In the genomic region with DNA sequence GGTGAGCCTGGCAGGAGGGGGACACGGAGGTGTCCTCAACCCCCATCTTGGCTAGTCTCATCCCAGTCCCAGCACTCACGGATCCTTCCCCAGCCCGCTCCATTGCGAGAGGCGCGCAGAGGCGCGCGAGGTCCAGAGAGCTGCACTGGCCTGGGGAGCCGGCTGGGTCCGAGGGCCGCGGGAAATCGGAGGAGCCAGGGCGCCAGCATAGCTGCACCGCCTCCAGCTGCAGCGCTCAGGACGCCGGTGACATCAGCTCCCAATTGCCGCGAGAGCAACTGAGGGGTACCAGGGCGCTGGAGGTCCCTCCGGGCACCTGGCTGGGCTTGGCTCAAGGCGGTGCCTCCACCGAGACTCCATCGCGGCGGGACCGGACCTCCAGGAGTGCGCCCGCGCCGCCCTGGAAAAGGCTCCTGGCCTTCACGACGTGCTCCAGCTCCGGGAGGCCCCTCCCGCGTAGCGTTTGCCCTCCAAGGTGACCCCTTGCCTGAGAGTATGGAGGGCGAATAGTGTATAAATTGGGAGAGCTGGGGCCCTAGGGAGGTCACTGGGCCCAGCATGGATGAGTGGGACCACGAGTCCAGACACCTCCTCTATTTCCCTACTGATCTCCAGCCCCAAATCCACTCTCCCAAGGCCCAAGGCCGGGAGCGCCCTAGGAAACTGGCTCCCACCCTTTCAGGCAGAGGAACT, we compare ENCODE assay signal across 1 cellular context.
A peak's percentile ranks its signal among the peaks of the same experiment; 100 is the strongest.
TF ChIP-seq lines count a peak whose summit lies in the region.

No MANE protein-coding gene starts in this region.

TF ChIP-seq in K562, 482 proteins besides CTCF, POLR2A, EP300 and RAD21:
- TF ChIP-seq RBFOX2 (IDR thresholded peaks at IDR 0.05; ENCODE audit: low read depth, low read length) (0 out of 2 replicates have a peak, but pooled peaks have one; percentile 19), POLR2G (IDR thresholded peaks at IDR 0.05; ENCODE audit: low read depth, low read length) (0 out of 2 replicates have a peak, but pooled peaks have one; percentile 14), MTA2 (IDR thresholded peaks at IDR 0.05; ENCODE audit: low read depth) (no peak), ZNF583 (CRISPR knock-in tag; IDR thresholded peaks at IDR 0.05) (no peak)
- TF ChIP-seq, protein P1, sequence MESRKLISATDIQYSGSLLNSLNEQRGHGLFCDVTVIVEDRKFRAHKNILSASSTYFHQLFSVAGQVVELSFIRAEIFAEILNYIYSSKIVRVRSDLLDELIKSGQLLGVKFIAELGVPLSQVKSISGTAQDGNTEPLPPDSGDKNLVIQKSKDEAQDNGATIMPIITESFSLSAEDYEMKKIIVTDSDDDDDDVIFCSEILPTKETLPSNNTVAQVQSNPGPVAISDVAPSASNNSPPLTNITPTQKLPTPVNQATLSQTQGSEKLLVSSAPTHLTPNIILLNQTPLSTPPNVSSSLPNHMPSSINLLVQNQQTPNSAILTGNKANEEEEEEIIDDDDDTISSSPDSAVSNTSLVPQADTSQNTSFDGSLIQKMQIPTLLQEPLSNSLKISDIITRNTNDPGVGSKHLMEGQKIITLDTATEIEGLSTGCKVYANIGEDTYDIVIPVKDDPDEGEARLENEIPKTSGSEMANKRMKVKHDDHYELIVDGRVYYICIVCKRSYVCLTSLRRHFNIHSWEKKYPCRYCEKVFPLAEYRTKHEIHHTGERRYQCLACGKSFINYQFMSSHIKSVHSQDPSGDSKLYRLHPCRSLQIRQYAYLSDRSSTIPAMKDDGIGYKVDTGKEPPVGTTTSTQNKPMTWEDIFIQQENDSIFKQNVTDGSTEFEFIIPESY (CRISPR knock-in tag; IDR thresholded peaks at IDR 0.05), result peak; percentile 73; the same call in 1 of the 2 replicates
TF ChIP-seq in K562: peak in this region for 3.
